ENCODE assay signal across 10 cellular contexts in genomic region chr4:37304612-37305011, GRCh38.
"Had no signal": no experiment of that assay in that cellular context is flagged by ENCODE, and none has a peak within 500 bp of the region (broad histone marks: within the 10 kb centered on the region; RNA-seq: fewer than 3 reads in every experiment).

No MANE protein-coding gene starts in this region.

- H3K9me3 ChIP-seq: HAP-1 had no signal

- H3K9ac ChIP-seq: GM23248 had no signal

- H3K27ac ChIP-seq: GM23248 had no signal

- DNase-seq: GM23248, GOT3, H7, H9, HCEC 1CT, HFFc6 had no signal

- H3K4me3 ChIP-seq: GM23248, GM23338, HAP-1 had no signal

- H3K4me1 ChIP-seq: HAP-1 had no signal

- FAIRE-seq: H1, H54 had no signal

- H3K36me3 ChIP-seq: HAP-1 had no signal
